In genomic region chr1:62593825-62594394, GRCh38 we compare ENCODE assay signal across 32 cellular contexts. TPM values are rescaled to one million over a fixed set of nuclear protein-coding genes. Genes with fewer than 3 reads are reported as not detected.
A peak's percentile ranks its signal among the peaks of the same experiment; 100 is the strongest.
DNase-seq lines count a peak whose midpoint lies in the region; ATAC-seq, FAIRE-seq and TF ChIP-seq lines count a peak whose summit lies in the region.
"Had no signal": no experiment of that assay in that cellular context is flagged by ENCODE, and none has a peak within 500 bp of the region (broad histone marks: within the 10 kb centered on the region; RNA-seq: fewer than 3 reads in every experiment).

No MANE protein-coding gene starts in this region.

- intact Hi-C loops in pancreas (cut with DNase I) = no loop called here

- H3K4me3 ChIP-seq in HUES48 (ENCODE audit: low read depth, low read length) = no peak overlapping the region
- H3K4me3 ChIP-seq in cardiac fibroblast (replicated peaks in 1 of 2; ENCODE audit: low read depth in 2 of 2, low read length in 2 of 2) = no peak overlapping the region
- no peak overlapping the region for H3K4me3 ChIP-seq in fibroblast of the aortic adventitia (ENCODE audit: low read depth, low read length)
- H3K4me3 ChIP-seq in pancreas = no peak overlapping the region
- H3K4me3 ChIP-seq: BLaER1, esophagus squamous epithelium, SJSA1 had no signal

- H3K4me1 ChIP-seq in HUES48 (ENCODE audit: control insufficient read depth, insufficient read depth, low read length) (peaks cover 11% of the 10 kb centered on the region), pancreas (peaks cover 18 to 36% (median 22%) of the 10 kb centered on the region in 3 donors)
- H3K4me1 ChIP-seq: BLaER1, esophagus squamous epithelium had no signal

- H3K4me1 Mint-ChIP-seq in stimulated activated naive CD8-positive, alpha-beta T cell treated with anti-CD3 and anti-CD28 coated beads, Interleukin-15, amount 100 ng/mL, for 72 hours = no peaks in the 10 kb centered on the region
- H3K4me1 Mint-ChIP-seq: activated CD4-positive, alpha-beta T cell treated with anti-CD3 and anti-CD28 coated beads, Interleukin-2, amount 10 ng/mL, durations not matched to agents 24 days and 14 days; immature natural killer cell had no signal

- H3K4me3 Mint-ChIP-seq in stimulated activated naive CD8-positive, alpha-beta T cell treated with anti-CD3 and anti-CD28 coated beads, Interleukin-15, amount 100 ng/mL, for 72 hours = no peak overlapping the region
- H3K4me3 Mint-ChIP-seq: activated CD4-positive, alpha-beta T cell treated with anti-CD3 and anti-CD28 coated beads, Interleukin-2, amount 10 ng/mL, durations not matched to agents 24 days and 14 days; activated T-cell treated with anti-CD3 and anti-CD28 coated beads, Interleukin-2, amount 50 U/mL, for 4 hours; immature natural killer cell; type B pancreatic cell had no signal

- no peak for TF ChIP-seq CTCF in cardiac fibroblast (IDR thresholded peaks at IDR 0.05; ENCODE audit: low read depth, low read length)
- TF ChIP-seq CTCF in fibroblast of the aortic adventitia (IDR thresholded peaks at IDR 0.05; ENCODE audit: insufficient read depth, low read length) = no peak
- TF ChIP-seq CTCF in pancreas (IDR thresholded peaks at IDR 0.05) = no peak

- H3K27me3 Mint-ChIP-seq in stimulated activated naive CD8-positive, alpha-beta T cell treated with anti-CD3 and anti-CD28 coated beads, Interleukin-15, amount 100 ng/mL, for 72 hours = no peaks in the 10 kb centered on the region
- H3K27me3 Mint-ChIP-seq: activated CD4-positive, alpha-beta T cell treated with anti-CD3 and anti-CD28 coated beads, Interleukin-2, amount 10 ng/mL, durations not matched to agents 24 days and 14 days; progenitor cell of endocrine pancreas; type B pancreatic cell had no signal

- no peaks in the 10 kb centered on the region for H3K9me3 ChIP-seq in HUES48 (ENCODE audit: control insufficient read depth, insufficient read depth, low read length)
- H3K9me3 ChIP-seq in pancreas = no peaks in the 10 kb centered on the region
- H3K9me3 ChIP-seq: BLaER1, esophagus squamous epithelium, SJSA1 had no signal

- DNase-seq in cardiac fibroblast (ENCODE audit: low read depth in 2 of 2) = peak; percentile 6 to 7
- DNase-seq in fibroblast of the aortic adventitia (ENCODE audit: low read depth) = peak; percentile 32
- DNase-seq in pancreas = no peak
- no peak for DNase-seq in activated effector memory CD4-positive, alpha-beta T cell treated with Interleukin-2 at 50 U/mL for 16 hours
- no peak for DNase-seq in activated CD4-positive, CD25-positive, alpha-beta regulatory T cell (lab: John Stamatoyannopoulos, UW)
- DNase-seq in AG08396 (ENCODE audit: low spot score) = no peak
- DNase-seq in stimulated activated naive CD8-positive, alpha-beta T cell treated with anti-CD3 and anti-CD28 coated beads, Interleukin-15, amount 100 ng/mL, for 72 hours = no peak
- DNase-seq: activated CD4-positive, alpha-beta T cell treated with anti-CD3 and anti-CD28 coated beads, Interleukin-2, amount 10 ng/mL, durations not matched to agents 24 days and 14 days; activated gamma-delta T cell treated with Interleukin-2 at 50 U/mL for 16 hours; activated T-cell treated with anti-CD3 and anti-CD28 coated beads, Interleukin-2, amount 50 U/mL, for 4 hours; central memory CD4-positive, alpha-beta T cell; dermis blood vessel endothelial cell; esophagus squamous epithelium; hypothalamus; immature natural killer cell; NCI-H1694; NCI-H446 treated with DMSO at 0.1 percent for 48 hours; stimulated activated CD4-positive, alpha-beta T cell treated with anti-CD3 and anti-CD28 coated beads, Interleukin-4, amount 100 ng/mL, for 24 hours; T1000; WERI-Rb-1 had no signal

- H3K9ac ChIP-seq in HUES48 (ENCODE audit: low read depth, low read length) = no peak overlapping the region
- H3K9ac ChIP-seq: BLaER1 had no signal

- 12 to 17% methylated on average over 2 of the region's 2 CpGs for WGBS in pancreas, 2 donors

- FAIRE-seq in pancreas (lab: Jason Lieb, UNC) = no peak
- FAIRE-seq: GM12892 had no signal

- H3K9me3 Mint-ChIP-seq in stimulated activated naive CD8-positive, alpha-beta T cell treated with anti-CD3 and anti-CD28 coated beads, Interleukin-15, amount 100 ng/mL, for 72 hours = no peaks in the 10 kb centered on the region
- H3K9me3 Mint-ChIP-seq: activated CD4-positive, alpha-beta T cell treated with anti-CD3 and anti-CD28 coated beads, Interleukin-2, amount 10 ng/mL, durations not matched to agents 24 days and 14 days; activated T-cell treated with anti-CD3 and anti-CD28 coated beads, Interleukin-2, amount 50 U/mL, for 4 hours; immature natural killer cell; type B pancreatic cell had no signal

- ATAC-seq in pancreas = peak in 3 of 4 donors; percentile 80 to 82 (median 81)
- ATAC-seq in stimulated activated naive CD8-positive, alpha-beta T cell treated with anti-CD3 and anti-CD28 coated beads, Interleukin-15, amount 100 ng/mL, for 72 hours = no peak
- ATAC-seq: activated T-cell treated with anti-CD3 and anti-CD28 coated beads, Interleukin-2, amount 50 U/mL, for 4 hours; sciatic nerve had no signal

- H3K27me3 ChIP-seq in HUES48 (ENCODE audit: control insufficient read depth, insufficient read depth, low read length) (no peaks in the 10 kb centered on the region), pancreas (no peaks in the 10 kb centered on the region)
- H3K27me3 ChIP-seq: BLaER1, esophagus squamous epithelium, SJSA1 had no signal

- H3K27ac ChIP-seq in HUES48 (ENCODE audit: low read depth, low read length) (peak overlapping the region; percentile 15), pancreas (peak overlapping the region in 1 of 4 donors; percentile 20)
- H3K27ac ChIP-seq: BLaER1, esophagus squamous epithelium, RWPE1, SJSA1, WERI-Rb-1 had no signal

- H3K36me3 ChIP-seq in HUES48 (ENCODE audit: control insufficient read depth, insufficient read depth, low read length) (no peaks in the 10 kb centered on the region), pancreas (no peaks in the 10 kb centered on the region)
- H3K36me3 ChIP-seq: BLaER1, SJSA1 had no signal

- H3K27ac Mint-ChIP-seq in stimulated activated naive CD8-positive, alpha-beta T cell treated with anti-CD3 and anti-CD28 coated beads, Interleukin-15, amount 100 ng/mL, for 72 hours = no peak overlapping the region
- H3K27ac Mint-ChIP-seq: activated CD4-positive, alpha-beta T cell treated with anti-CD3 and anti-CD28 coated beads, Interleukin-2, amount 10 ng/mL, durations not matched to agents 24 days and 14 days; immature natural killer cell; progenitor cell of endocrine pancreas; type B pancreatic cell had no signal

RNA-seq across cellular contexts. Expression of gene ANGPTL3, which starts 3.4 kb away (rescaled TPM):
- total RNA-seq in fibroblast of the aortic adventitia (ENCODE audit: low replicate concordance) (under 0.01 TPM in 1 of 2 replicates, not detected in the other), pancreas (1 to 10 TPM in 1 of 6 donors, under 1 TPM in 5; 0.05 to 1.2 (median 0.51) TPM)
- polyA plus RNA-seq in pancreas = under 1 TPM in 1 of 2 donors, not detected in 1; 0.28 TPM
- total RNA-seq: activated CD4-positive, alpha-beta T cell treated with anti-CD3 and anti-CD28 coated beads, Interleukin-2, amount 10 ng/mL, durations not matched to agents 24 days and 14 days; activated T-cell treated with anti-CD3 and anti-CD28 coated beads, Interleukin-2, amount 50 U/mL, for 4 hours; dermis blood vessel endothelial cell; esophagus squamous epithelium; LHCN-M2; mesenteric fat pad; myocyte; sciatic nerve; SJSA1; subcutaneous adipose tissue had no signal
- polyA plus RNA-seq: immature natural killer cell had no signal

Comparison
In these comparisons a context has a peak if more than half of its experiments do, and no peak if none do; other contexts are left out.
1. DNase-seq: peak in cardiac fibroblast (2 of 2) and fibroblast of the aortic adventitia (single experiment); none in pancreas (0 of 6), activated effector memory CD4-positive, alpha-beta T cell treated with Interleukin-2 at 50 U/mL for 16 hours (single experiment), activated CD4-positive, CD25-positive, alpha-beta regulatory T cell (0 of 4), AG08396 (single experiment) and stimulated activated naive CD8-positive, alpha-beta T cell treated with anti-CD3 and anti-CD28 coated beads, Interleukin-15, amount 100 ng/mL, for 72 hours (0 of 2).